In genomic region chr1:225945564-225945963, GRCh38 we compare ENCODE assay signal across 1 cellular context.
TF ChIP-seq lines count a peak whose summit lies in the region.

No MANE protein-coding gene starts in this region.

TF ChIP-seq in GM23338, 12 proteins besides CTCF, POLR2A, EP300 and RAD21 (continued from another document):
- no peak for TF ChIP-seq REST (IDR thresholded peaks at IDR 0.05; ENCODE audit: unreplicated experiment)
